Comparison of ENCODE assay signal across 1 cellular context in the genomic region with DNA sequence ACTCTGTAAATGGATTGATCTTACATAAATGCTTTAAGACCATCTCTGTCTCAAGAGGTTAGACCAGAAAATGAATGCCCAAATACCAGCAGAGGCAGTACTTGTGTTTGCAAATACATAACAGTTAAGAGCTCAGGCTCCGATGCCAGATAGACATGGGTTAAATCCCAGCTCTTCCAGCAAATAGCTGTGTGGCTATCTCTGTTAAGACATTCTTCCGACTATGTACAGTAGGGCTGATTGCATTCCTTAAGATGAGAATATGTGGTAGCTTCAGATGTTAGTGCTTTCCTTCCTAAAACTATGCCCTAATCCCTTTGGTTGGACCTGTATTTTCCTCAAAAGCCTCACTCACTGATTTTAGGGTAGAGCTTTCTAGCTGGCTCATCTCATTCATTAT.
TF ChIP-seq lines count a peak whose summit lies in the region.

No MANE protein-coding gene starts in this region.

TF ChIP-seq in H1, 55 proteins besides CTCF, POLR2A, EP300 and RAD21:
- TF ChIP-seq YY1 (IDR thresholded peaks at IDR 0.05; ENCODE audit: low read depth, low read length) (no peak), SP2 (IDR thresholded peaks at IDR 0.05; ENCODE audit: low read length) (no peak), HDAC2 (IDR thresholded peaks at IDR 0.05; ENCODE audit: borderline replicate concordance in 1 of 2, low read depth in 2 of 2, low read length in 2 of 2) (no peak), GABPA (IDR thresholded peaks at IDR 0.05; ENCODE audit: borderline replicate concordance, insufficient read depth, low read length) (no peak), SIN3A (conservative IDR thresholded peaks at IDR 0.05 in 1 of 2, IDR thresholded peaks at IDR 0.05 in 1 of 2; ENCODE audit: low read depth in 1 of 2, low read length in 2 of 2) (no peak), RBBP5 (IDR thresholded peaks at IDR 0.05; ENCODE audit: borderline replicate concordance, low read depth, low read length) (no peak), SUZ12 (IDR thresholded peaks at IDR 0.05; ENCODE audit: low read length) (no peak), CBX8 (IDR thresholded peaks at IDR 0.05; ENCODE audit: borderline replicate concordance, low read depth, low read length) (no peak), GTF2F1 (IDR thresholded peaks at IDR 0.05; ENCODE audit: borderline replicate concordance, low read depth, low read length) (no peak), SP1 (IDR thresholded peaks at IDR 0.05; ENCODE audit: low read depth, low read length) (no peak), RXRA (IDR thresholded peaks at IDR 0.05; ENCODE audit: insufficient read depth, low read depth, low read length) (no peak), CTBP2 (IDR thresholded peaks at IDR 0.05; ENCODE audit: borderline replicate concordance, insufficient read depth, insufficient read length, low read length) (no peak), CEBPB (IDR thresholded peaks at IDR 0.05; ENCODE audit: low read depth, low read length) (no peak), TAF7 (optimal IDR thresholded peaks at IDR 0.05; ENCODE audit: borderline replicate concordance, low read depth, low read length) (no peak), KDM1A (IDR thresholded peaks at IDR 0.05; ENCODE audit: borderline replicate concordance, low read length) (no peak)
- TF ChIP-seq, protein P1, sequence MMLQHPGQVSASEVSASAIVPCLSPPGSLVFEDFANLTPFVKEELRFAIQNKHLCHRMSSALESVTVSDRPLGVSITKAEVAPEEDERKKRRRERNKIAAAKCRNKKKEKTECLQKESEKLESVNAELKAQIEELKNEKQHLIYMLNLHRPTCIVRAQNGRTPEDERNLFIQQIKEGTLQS (IDR thresholded peaks at IDR 0.05; ENCODE audit: insufficient read depth, low read depth, low read length): no peak
- TF ChIP-seq, protein P2, sequence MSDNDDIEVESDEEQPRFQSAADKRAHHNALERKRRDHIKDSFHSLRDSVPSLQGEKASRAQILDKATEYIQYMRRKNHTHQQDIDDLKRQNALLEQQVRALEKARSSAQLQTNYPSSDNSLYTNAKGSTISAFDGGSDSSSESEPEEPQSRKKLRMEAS (IDR thresholded peaks at IDR 0.05): no peak
